Comparison of ENCODE assay signal across 12 cellular contexts in genomic region chrX:118534716-118535493, GRCh38. TPM values are rescaled to one million over a fixed set of nuclear protein-coding genes. Genes with fewer than 3 reads are reported as not detected.
A peak's percentile ranks its signal among the peaks of the same experiment; 100 is the strongest.
DNase-seq lines count a peak whose midpoint lies in the region; ATAC-seq, FAIRE-seq and TF ChIP-seq lines count a peak whose summit lies in the region.
"Had no signal": no experiment of that assay in that cellular context is flagged by ENCODE, and none has a peak within 500 bp of the region (broad histone marks: within the 10 kb centered on the region; RNA-seq: fewer than 3 reads in every experiment).

No MANE protein-coding gene starts in this region.

- intact Hi-C loops in activated T-helper 2 cell treated with anti-CD3 and anti-CD28 coated beads, Interferon-gamma antibody, Interleukin-2, Interleukin-4, amounts not matched to agents 10 μg/mL and 5 μg/mL and 100 μg/mL, durations not matched to agents 14 hours and 24 hours and 36 hours (cut with micrococcal nuclease), result no loop called here

- DNase-seq in GM12891 (ENCODE audit: insufficient read length, low spot score) (no peak), M059J (ENCODE audit: low read depth) (peak; percentile 60), ecto neural progenitor cell (ENCODE audit: low spot score) (no peak), cerebellar nuclear complex (lab: John Stamatoyannopoulos, UW) (no peak)
- no peak for DNase-seq in activated T-helper 2 cell treated with anti-CD3 and anti-CD28 coated beads, Interferon-gamma antibody, Interleukin-2, Interleukin-4, amounts not matched to agents 10 μg/mL and 5 μg/mL and 100 μg/mL, durations not matched to agents 14 hours and 24 hours and 36 hours (ENCODE audit: low spot score)
- no peak for DNase-seq in naive thymus-derived CD8-positive, alpha-beta T cell
- DNase-seq: cortex of kidney, DMS153, pancreas had no signal

- no peak overlapping the region for H3K4me3 Mint-ChIP-seq in activated T-helper 2 cell treated with anti-CD3 and anti-CD28 coated beads, Interferon-gamma antibody, Interleukin-2, Interleukin-4, amounts not matched to agents 10 μg/mL and 5 μg/mL and 100 μg/mL, durations not matched to agents 14 hours and 24 hours and 36 hours (ENCODE audit: low read depth)
- peak overlapping the region in 1 of 10 donors; percentile 24 for H3K4me3 Mint-ChIP-seq in naive thymus-derived CD8-positive, alpha-beta T cell

- no peak for TF ChIP-seq POLR2A in GM12891 (IDR thresholded peaks at IDR 0.05; ENCODE audit: low read depth, low read length)

- H3K9me3 Mint-ChIP-seq in activated T-helper 2 cell treated with anti-CD3 and anti-CD28 coated beads, Interferon-gamma antibody, Interleukin-2, Interleukin-4, amounts not matched to agents 10 μg/mL and 5 μg/mL and 100 μg/mL, durations not matched to agents 14 hours and 24 hours and 36 hours, result no peaks in the 10 kb centered on the region
- H3K9me3 Mint-ChIP-seq in naive thymus-derived CD8-positive, alpha-beta T cell, result no peaks in the 10 kb centered on the region

- peaks cover 57% of the 10 kb centered on the region for H3K4me1 Mint-ChIP-seq in activated T-helper 2 cell treated with anti-CD3 and anti-CD28 coated beads, Interferon-gamma antibody, Interleukin-2, Interleukin-4, amounts not matched to agents 10 μg/mL and 5 μg/mL and 100 μg/mL, durations not matched to agents 14 hours and 24 hours and 36 hours (ENCODE audit: low read depth)
- peaks cover 28 to 87% (median 65%) of the 10 kb centered on the region in 4 donors for H3K4me1 Mint-ChIP-seq in naive thymus-derived CD8-positive, alpha-beta T cell

- peak overlapping the region; percentile 98 for H3K27ac Mint-ChIP-seq in activated T-helper 2 cell treated with anti-CD3 and anti-CD28 coated beads, Interferon-gamma antibody, Interleukin-2, Interleukin-4, amounts not matched to agents 10 μg/mL and 5 μg/mL and 100 μg/mL, durations not matched to agents 14 hours and 24 hours and 36 hours
- peak overlapping the region in 8 of 10 donors; percentile 36 to 87 (median 77) for H3K27ac Mint-ChIP-seq in naive thymus-derived CD8-positive, alpha-beta T cell

- POLR2A ChIA-PET in naive thymus-derived CD8-positive, alpha-beta T cell (lab: Charles Lee), result interaction anchor here (0.6 to 11.2 kb wide), 2 partner anchors 18 to 39 kb away, joined by 4 to 121 read pairs; partner anchors contain the start of gene DOCK11

- peak; percentile 78 for FAIRE-seq in GM12891 (lab: Jason Lieb, UNC)
- FAIRE-seq: frontal cortex had no signal

- no peak for ATAC-seq in naive thymus-derived CD8-positive, alpha-beta T cell
- ATAC-seq in GM18868 (IDR thresholded peaks at IDR 0.05; ENCODE audit: unreplicated experiment) (no peak), HG03025 (IDR thresholded peaks at IDR 0.05; ENCODE audit: low FRiP score, unreplicated experiment) (no peak)
- ATAC-seq: pancreas had no signal

- peaks cover 23% of the 10 kb centered on the region for H3K36me3 Mint-ChIP-seq in activated T-helper 2 cell treated with anti-CD3 and anti-CD28 coated beads, Interferon-gamma antibody, Interleukin-2, Interleukin-4, amounts not matched to agents 10 μg/mL and 5 μg/mL and 100 μg/mL, durations not matched to agents 14 hours and 24 hours and 36 hours (ENCODE audit: low read depth)
- H3K36me3 Mint-ChIP-seq in naive thymus-derived CD8-positive, alpha-beta T cell, result peaks cover 0 to 5% (median 0%) of the 10 kb centered on the region in 3 donors

- H3K27me3 Mint-ChIP-seq in activated T-helper 2 cell treated with anti-CD3 and anti-CD28 coated beads, Interferon-gamma antibody, Interleukin-2, Interleukin-4, amounts not matched to agents 10 μg/mL and 5 μg/mL and 100 μg/mL, durations not matched to agents 14 hours and 24 hours and 36 hours (ENCODE audit: low read depth), result no peaks in the 10 kb centered on the region
- H3K27me3 Mint-ChIP-seq in naive thymus-derived CD8-positive, alpha-beta T cell, result no peaks in the 10 kb centered on the region

TF ChIP-seq in GM12891, 5 proteins besides CTCF, POLR2A, EP300 and RAD21:
- TF ChIP-seq SPI1 (IDR thresholded peaks at IDR 0.05; ENCODE audit: low read depth, low read length) (no peak), TAF1 (IDR thresholded peaks at IDR 0.05; ENCODE audit: low read depth, low read length) (no peak), POU2F2 (IDR thresholded peaks at IDR 0.05; ENCODE audit: low read depth, low read length) (no peak), POLR2AphosphoS5 (IDR thresholded peaks at IDR 0.05; ENCODE audit: low read depth, low read length) (no peak), PAX5 (IDR thresholded peaks at IDR 0.05; ENCODE audit: insufficient read depth, low read length, severe bottlenecking) (no peak)

RNA-seq across cellular contexts. Expression of gene DOCK11, which starts 39.3 kb away (rescaled TPM):
- 9.8 TPM for polyA plus RNA-seq in GM12891 (2012; ENCODE audit: low read depth, missing spikeins)
- total RNA-seq in M059J (2014; rRNA removed; shearing (Covaris generic)), result 2.3 and 3.4 TPM in 2 replicates
- 29.9 and 31.8 TPM in 2 replicates for total RNA-seq in activated T-helper 2 cell treated with anti-CD3 and anti-CD28 coated beads, Interferon-gamma antibody, Interleukin-2, Interleukin-4, amounts not matched to agents 10 μg/mL and 5 μg/mL and 100 μg/mL, durations not matched to agents 14 hours and 24 hours and 36 hours
- total RNA-seq in naive thymus-derived CD8-positive, alpha-beta T cell, result 100 to 1,000 TPM; 110 to 116 TPM
- 10 to 100 TPM; 20.9 to 26.6 (median 24.1) TPM for polyA plus RNA-seq in naive thymus-derived CD8-positive, alpha-beta T cell
